ENCODE assay signal across 19 cellular contexts in genomic region chr12:62258231-62258630, GRCh38. TPM values are rescaled to one million over a fixed set of nuclear protein-coding genes. Genes with fewer than 3 reads are reported as not detected.
DNase-seq lines count a peak whose midpoint lies in the region; ATAC-seq, FAIRE-seq and TF ChIP-seq lines count a peak whose summit lies in the region.
"Had no signal": no experiment of that assay in that cellular context is flagged by ENCODE, and none has a peak within 500 bp of the region (broad histone marks: within the 10 kb centered on the region; RNA-seq: fewer than 3 reads in every experiment).

No MANE protein-coding gene starts in this region.

- H3K4me3 ChIP-seq in PC-9, result no peak overlapping the region

- peaks cover 28% of the 10 kb centered on the region for H3K4me1 ChIP-seq in PC-9 (replicated peaks; ENCODE audit: insufficient read depth)

- intact Hi-C loops in CD4-positive, alpha-beta T cell (cut with DNase I, micrococcal nuclease), result loop anchor here in 1 of 2 experiments (5.0 kb wide), 2 partner anchors 339 to 1519 kb away; partner anchors contain the start of gene RXYLT1
- intact Hi-C loops in PC-9 (cut with micrococcal nuclease; ENCODE audit: unreplicated experiment), result no loop called here

- H3K9me3 ChIP-seq in CD4-positive, alpha-beta T cell (ENCODE audit: control insufficient read depth, low read length), result no peaks in the 10 kb centered on the region
- peaks cover 4% of the 10 kb centered on the region; the same call in 1 of the 2 replicates for H3K9me3 ChIP-seq in PC-9 (ENCODE audit: insufficient read depth, low read depth)

- H3F3A ChIP-seq in PC-9 (ENCODE audit: insufficient read depth, low read depth), result peaks cover 10% of the 10 kb centered on the region

- H3K36me3 Mint-ChIP-seq in T-helper 2 cell treated with Interferon-gamma antibody and Interleukin-4, amounts not matched to agents 5 μg/mL and 100 μg/mL, for 36 hours (ENCODE audit: low read depth), result peaks cover 22% of the 10 kb centered on the region
- peaks cover 26% of the 10 kb centered on the region for H3K36me3 Mint-ChIP-seq in CD4-positive, alpha-beta T cell (ENCODE audit: low read depth)
- H3K36me3 Mint-ChIP-seq in brain, result no peaks in the 10 kb centered on the region

- H2AFZ ChIP-seq in PC-9, result no peak overlapping the region

- DNase-seq in T-helper 2 cell treated with Interferon-gamma antibody and Interleukin-4, amounts not matched to agents 5 μg/mL and 100 μg/mL, for 36 hours (ENCODE audit: low spot score), result no peak
- DNase-seq in T-helper 2 cell (no peak), PC-9 (no peak), GM19239 (ENCODE audit: insufficient read length, low spot score) (no peak), foreskin melanocyte (no peak)
- no peak for DNase-seq in CD4-positive, alpha-beta T cell
- no peak for DNase-seq in NK-92 treated with Interleukin-12 subunit alpha and Interleukin-12 subunit beta, amount 100 ng/mL, for 24 hours (lab: John Stamatoyannopoulos, UW)
- DNase-seq: 8988T; activated CD4-positive, CD25-positive, alpha-beta regulatory T cell; NCI-H226; nephron progenitor cell; stimulated activated CD4-positive, alpha-beta T cell treated with anti-CD3 and anti-CD28 coated beads, Interleukin-12 subunit alpha, Interleukin-12 subunit beta, amount 100 ng/mL, for 4 hours; trophoblast cell had no signal

- H3K27me3 Mint-ChIP-seq in T-helper 2 cell treated with Interferon-gamma antibody and Interleukin-4, amounts not matched to agents 5 μg/mL and 100 μg/mL, for 36 hours (ENCODE audit: low read depth), result no peaks in the 10 kb centered on the region
- no peaks in the 10 kb centered on the region for H3K27me3 Mint-ChIP-seq in CD4-positive, alpha-beta T cell
- H3K27me3 Mint-ChIP-seq in brain, result peaks cover 14% of the 10 kb centered on the region
- H3K27me3 Mint-ChIP-seq: memory B cell; stimulated activated memory B cell treated with anti-CD40 and anti-IgM and Interleukin-4, amounts not matched to agents 10 μg/mL and 1 μg/mL and 100 μg/mL, for 72 hours had no signal

- H3K79me2 ChIP-seq in PC-9 (ENCODE audit: low read depth), result peaks cover 34% of the 10 kb centered on the region

- TF ChIP-seq CTCF in CD4-positive, alpha-beta T cell (IDR thresholded peaks at IDR 0.05), result no peak
- TF ChIP-seq CTCF in PC-9 (conservative IDR thresholded peaks at IDR 0.05) (no peak), brain (conservative IDR thresholded peaks at IDR 0.05) (no peak)

- H3K9me3 Mint-ChIP-seq in T-helper 2 cell treated with Interferon-gamma antibody and Interleukin-4, amounts not matched to agents 5 μg/mL and 100 μg/mL, for 36 hours, result no peaks in the 10 kb centered on the region
- H3K9me3 Mint-ChIP-seq in CD4-positive, alpha-beta T cell, result no peaks in the 10 kb centered on the region
- peaks cover 0 to 3% (median 0%) of the 10 kb centered on the region in 5 experiments for H3K9me3 Mint-ChIP-seq in brain
- H3K9me3 Mint-ChIP-seq: memory B cell; nephron progenitor cell; stimulated activated memory B cell treated with anti-CD40 and anti-IgM and Interleukin-4, amounts not matched to agents 10 μg/mL and 1 μg/mL and 100 μg/mL, for 72 hours had no signal

- ATAC-seq in CD4-positive, alpha-beta T cell (ENCODE audit: poor library complexity), result no peak
- ATAC-seq: Right ventricle myocardium inferior; stimulated activated memory B cell treated with anti-CD40 and anti-IgM and Interleukin-4, amounts not matched to agents 10 μg/mL and 1 μg/mL and 100 μg/mL, for 72 hours had no signal

- H3K4me3 Mint-ChIP-seq in T-helper 2 cell treated with Interferon-gamma antibody and Interleukin-4, amounts not matched to agents 5 μg/mL and 100 μg/mL, for 36 hours, result peak overlapping the region; percentile 98
- peak overlapping the region; percentile 98 for H3K4me3 Mint-ChIP-seq in CD4-positive, alpha-beta T cell
- peak overlapping the region in 4 of 5 experiments; percentile 16 to 100 (median 68) for H3K4me3 Mint-ChIP-seq in brain

- H3K9me2 ChIP-seq in PC-9 (ENCODE audit: insufficient read depth), result no peaks in the 10 kb centered on the region

- peaks cover 36% of the 10 kb centered on the region for H3K4me1 Mint-ChIP-seq in T-helper 2 cell treated with Interferon-gamma antibody and Interleukin-4, amounts not matched to agents 5 μg/mL and 100 μg/mL, for 36 hours (ENCODE audit: low read depth)
- H3K4me1 Mint-ChIP-seq in CD4-positive, alpha-beta T cell (ENCODE audit: low read depth), result peaks cover 66% of the 10 kb centered on the region
- H3K4me1 Mint-ChIP-seq in brain, result peaks cover 40% of the 10 kb centered on the region

- no peaks in the 10 kb centered on the region for H3K36me3 ChIP-seq in PC-9 (ENCODE audit: low read depth)

- no peak for FAIRE-seq in GM19239 (lab: Jason Lieb, UNC)
- FAIRE-seq: GM18507, islet of Langerhans had no signal

- no peaks in the 10 kb centered on the region; the same call in 1 of the 2 replicates for H4K20me1 ChIP-seq in PC-9 (ENCODE audit: insufficient read depth)

- POLR2A ChIA-PET in CD4-positive, alpha-beta T cell (lab: Charles Lee), result interaction anchor here (0.8 to 2.4 kb wide), 3 partner anchors 13 to 345 kb away, joined by 3 to 20 read pairs (median 3); no protein-coding TSS in a partner anchor
- POLR2A ChIA-PET in PC-9 (lab: Charles Lee; ENCODE audit: unreplicated experiment), result no interaction called here

- peak overlapping the region; percentile 99 for H3K27ac Mint-ChIP-seq in T-helper 2 cell treated with Interferon-gamma antibody and Interleukin-4, amounts not matched to agents 5 μg/mL and 100 μg/mL, for 36 hours
- H3K27ac Mint-ChIP-seq in CD4-positive, alpha-beta T cell, result peak overlapping the region; percentile 98
- peak overlapping the region in 1 of 5 experiments; percentile 99 for H3K27ac Mint-ChIP-seq in brain
- H3K27ac Mint-ChIP-seq: nephron progenitor cell had no signal

- 0 out of 2 replicates have a peak overlapping the region, but pooled peaks have one; percentile 83 for H3K4me2 ChIP-seq in PC-9

- H3K27me3 ChIP-seq in CD4-positive, alpha-beta T cell (ENCODE audit: control insufficient read depth, insufficient read depth, low read length), result no peaks in the 10 kb centered on the region
- no peaks in the 10 kb centered on the region for H3K27me3 ChIP-seq in PC-9 (ENCODE audit: insufficient read depth, low read depth)

- BruUV-seq in PC-9 (replicated peaks; lab: Mats Ljungman, UMichigan), result no TSS peak

- peak overlapping the region; percentile 97 for H3K27ac ChIP-seq in CD4-positive, alpha-beta T cell (ENCODE audit: low read depth, low read length)
- H3K27ac ChIP-seq in PC-9, result no peak overlapping the region

- CTCF ChIA-PET in CD4-positive, alpha-beta T cell (lab: Charles Lee), result interaction anchor here (1.2 kb wide), 1 partner anchor 47 kb away, joined by 4 read pairs; no protein-coding TSS in a partner anchor
- CTCF ChIA-PET in PC-9 (lab: Charles Lee), result no interaction called here

RNA-seq across cellular contexts. Expression of gene USP15, which starts 2.0 kb away (rescaled TPM):
- 100 to 1,000 TPM; 212 to 218 TPM for total RNA-seq in CD4-positive, alpha-beta T cell
- 25.0 and 25.8 TPM in 2 replicates for total RNA-seq in PC-9 (2021)
- polyA plus RNA-seq in brain (ENCODE audit: insufficient read depth, low read depth, low replicate concordance), result 5.6 TPM
